21 cellular contexts compared by ENCODE assay signal in the genomic region with DNA sequence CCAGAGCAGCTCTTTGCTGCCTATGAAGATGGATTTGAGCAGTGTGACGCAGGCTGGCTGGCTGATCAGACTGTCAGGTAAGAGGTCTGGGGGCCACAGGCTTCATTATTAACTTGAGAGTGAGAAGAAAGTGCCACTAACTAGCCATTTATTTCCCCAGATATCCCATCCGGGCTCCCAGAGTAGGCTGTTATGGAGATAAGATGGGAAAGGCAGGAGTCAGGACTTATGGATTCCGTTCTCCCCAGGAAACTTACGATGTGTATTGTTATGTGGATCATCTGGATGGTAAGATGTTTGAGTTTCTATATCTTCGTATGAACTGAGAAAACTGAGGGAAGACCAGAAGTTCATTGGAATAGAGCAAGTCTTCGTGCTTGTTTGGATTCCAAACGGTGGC. TPM values are rescaled to one million over a fixed set of nuclear protein-coding genes. Genes with fewer than 3 reads are reported as not detected.
DNase-seq lines count a peak whose midpoint lies in the region; ATAC-seq, FAIRE-seq and TF ChIP-seq lines count a peak whose summit lies in the region.
"Had no signal": no experiment of that assay in that cellular context is flagged by ENCODE, and none has a peak within 500 bp of the region (broad histone marks: within the 10 kb centered on the region; RNA-seq: fewer than 3 reads in every experiment).

No MANE protein-coding gene starts in this region.

- DNase-seq in A549 (ENCODE audit: low read depth in 1 of 2, low spot score in 1 of 2) (no peak), nephron progenitor cell (no peak), T-helper 17 cell (no peak), epidermal melanocyte (ENCODE audit: insufficient read length, low spot score) (no peak), midbrain (lab: John Stamatoyannopoulos, UW) (no peak)
- DNase-seq in stimulated activated CD4-positive, alpha-beta T cell treated with anti-CD3 and anti-CD28 coated beads, Interleukin-4, amount 100 ng/mL, for 4 hours, result no peak
- DNase-seq: 8988T; AML-193; C1 segment of cervical spinal cord; CD8-positive, alpha-beta memory T cell; NCI-H1105; NCI-H146; NCI-H2029; NCI-H524; NCI-H82; Peyer's patch had no signal

- no peak for ATAC-seq in A549
- no peak for ATAC-seq in T-helper 17 cell
- ATAC-seq: SK-N-SH treated with all-trans-retinoic acid at 6 μM for 48 hours had no signal

- H3K9me3 ChIP-seq in A549 (no peaks in the 10 kb centered on the region), HUES64 (ENCODE audit: insufficient read depth, low read depth, low read length) (no peaks in the 10 kb centered on the region), T-helper 17 cell (ENCODE audit: control insufficient read depth, low read length, poor library complexity, severe bottlenecking) (no peaks in the 10 kb centered on the region)
- H3K9me3 ChIP-seq: Peyer's patch had no signal

- H3K9ac ChIP-seq in HUES64 (ENCODE audit: low read depth, low read length), result no peak overlapping the region
- H3K9ac ChIP-seq: KMS-11 had no signal

- CTCF ChIA-PET in A549 (lab: Yijun Ruan, JAX), result no interaction called here

- peaks cover 15% of the 10 kb centered on the region for H3K36me3 Mint-ChIP-seq in dendritic cell treated with granulocyte-macrophage colony-stimulating factor and Interleukin-4, amounts not matched to agents 40 ng/mL and 50 ng/mL, for 4 days (ENCODE audit: low read depth)
- H3K36me3 Mint-ChIP-seq in nephron progenitor cell (ENCODE audit: low read depth), result peaks cover 92% of the 10 kb centered on the region
- no peaks in the 10 kb centered on the region for H3K36me3 Mint-ChIP-seq in T-helper 17 cell (ENCODE audit: low read depth)
- H3K36me3 Mint-ChIP-seq: CD8-positive, alpha-beta memory T cell had no signal

- POLR2A ChIA-PET in A549 (lab: Yijun Ruan, JAX), result no interaction called here

- TF ChIP-seq POLR2A in A549 (IDR thresholded peaks at IDR 0.05; ENCODE audit: low read length), result no peak

- no peak overlapping the region for H3K27ac ChIP-seq in A549
- H3K27ac ChIP-seq in HUES64 (ENCODE audit: low read depth, low read length), result peak overlapping the region; percentile 42; the same call in 1 of the 2 replicates
- H3K27ac ChIP-seq: KMS-11, Peyer's patch had no signal

- no peaks in the 10 kb centered on the region for H3K27me3 ChIP-seq in HUES64 (ENCODE audit: insufficient read depth, low read length)
- H3K27me3 ChIP-seq: Peyer's patch had no signal

- FAIRE-seq in A549 (lab: Jason Lieb, UNC), result no peak
- FAIRE-seq: G401.6 had no signal

- no peaks in the 10 kb centered on the region for H3K27me3 Mint-ChIP-seq in dendritic cell treated with granulocyte-macrophage colony-stimulating factor and Interleukin-4, amounts not matched to agents 40 ng/mL and 50 ng/mL, for 4 days
- H3K27me3 Mint-ChIP-seq in nephron progenitor cell (ENCODE audit: low read depth, poor library complexity), result no peaks in the 10 kb centered on the region
- peaks cover 37% of the 10 kb centered on the region for H3K27me3 Mint-ChIP-seq in T-helper 17 cell

- TF ChIP-seq CTCF in A549 (IDR thresholded peaks at IDR 0.05) (no peak), nephron progenitor cell (IDR thresholded peaks at IDR 0.05) (no peak)

- 0 out of 3 replicates have a peak overlapping the region, but pooled peaks have one; percentile 10 for H3K4me2 ChIP-seq in A549
- H3K4me2 ChIP-seq: KMS-11 had no signal

- H3K9me3 Mint-ChIP-seq in dendritic cell treated with granulocyte-macrophage colony-stimulating factor and Interleukin-4, amounts not matched to agents 40 ng/mL and 50 ng/mL, for 4 days, result no peaks in the 10 kb centered on the region
- H3K9me3 Mint-ChIP-seq in nephron progenitor cell, result no peaks in the 10 kb centered on the region

- H3K4me1 Mint-ChIP-seq in dendritic cell treated with granulocyte-macrophage colony-stimulating factor and Interleukin-4, amounts not matched to agents 40 ng/mL and 50 ng/mL, for 4 days (ENCODE audit: low read depth), result peaks cover 23% of the 10 kb centered on the region
- H3K4me1 Mint-ChIP-seq in nephron progenitor cell (no peaks in the 10 kb centered on the region), T-helper 17 cell (no peaks in the 10 kb centered on the region)
- H3K4me1 Mint-ChIP-seq: CD8-positive, alpha-beta memory T cell had no signal

- H3K4me1 ChIP-seq in A549 (peaks cover 25% of the 10 kb centered on the region), HUES64 (ENCODE audit: insufficient read depth, low read length) (peaks cover 41% of the 10 kb centered on the region)
- H3K4me1 ChIP-seq: Peyer's patch had no signal

- peak overlapping the region; percentile 28 for H3K27ac Mint-ChIP-seq in dendritic cell treated with granulocyte-macrophage colony-stimulating factor and Interleukin-4, amounts not matched to agents 40 ng/mL and 50 ng/mL, for 4 days
- H3K27ac Mint-ChIP-seq in nephron progenitor cell (peak overlapping the region; percentile 37), T-helper 17 cell (no peak overlapping the region)
- H3K27ac Mint-ChIP-seq: CD8-positive, alpha-beta memory T cell had no signal

- H3K4me3 ChIP-seq in A549, result no peak overlapping the region
- no peak overlapping the region for H3K4me3 ChIP-seq in HUES64 (ENCODE audit: low read length)
- H3K4me3 ChIP-seq: Peyer's patch had no signal

- intact Hi-C loops in dendritic cell treated with granulocyte-macrophage colony-stimulating factor and Interleukin-4, amounts not matched to agents 40 ng/mL and 50 ng/mL, for 4 days (cut with micrococcal nuclease), result no loop called here

- peaks cover 100% of the 10 kb centered on the region for H3K36me3 ChIP-seq in HUES64 (ENCODE audit: insufficient read depth, low read length)
- H3K36me3 ChIP-seq: Peyer's patch had no signal

- no peak overlapping the region for H3K4me3 Mint-ChIP-seq in dendritic cell treated with granulocyte-macrophage colony-stimulating factor and Interleukin-4, amounts not matched to agents 40 ng/mL and 50 ng/mL, for 4 days
- H3K4me3 Mint-ChIP-seq in nephron progenitor cell (no peak overlapping the region), T-helper 17 cell (no peak overlapping the region)
- H3K4me3 Mint-ChIP-seq: CD8-positive, alpha-beta memory T cell had no signal

- no peak for TF ChIP-seq EP300 in A549 (IDR thresholded peaks at IDR 0.05)

- TF ChIP-seq RAD21 in A549 (conservative IDR thresholded peaks at IDR 0.05 in 1 of 2, IDR thresholded peaks at IDR 0.05 in 1 of 2), result no peak

- WGBS in A549 (ENCODE audit: missing lambda C conversion rate), result 60% methylated on average over 6 of the region's 7 CpGs
- 75% methylated on average over 7 of the region's 7 CpGs for WGBS in HUES64

TF ChIP-seq in A549, 52 proteins besides CTCF, POLR2A, EP300 and RAD21:
- no peak for TF ChIP-seq SMC3 (IDR thresholded peaks at IDR 0.05)
- no peak for TF ChIP-seq RCOR1 (IDR thresholded peaks at IDR 0.05; ENCODE audit: low read depth, low read length)
- TF ChIP-seq GATA3 (IDR thresholded peaks at IDR 0.05; ENCODE audit: borderline replicate concordance), result no peak
- no peak for TF ChIP-seq KDM5A (IDR thresholded peaks at IDR 0.05)
- no peak for TF ChIP-seq MAFK (IDR thresholded peaks at IDR 0.05; ENCODE audit: partially characterized antibody)
- TF ChIP-seq NFE2L2 (conservative IDR thresholded peaks at IDR 0.05; ENCODE audit: low read length), result no peak
- TF ChIP-seq PHF8 (IDR thresholded peaks at IDR 0.05; ENCODE audit: borderline replicate concordance, low read depth), result no peak
- TF ChIP-seq JUN (IDR thresholded peaks at IDR 0.05), result no peak
- TF ChIP-seq ZFP36 (IDR thresholded peaks at IDR 0.05; ENCODE audit: borderline replicate concordance, partially characterized antibody), result no peak
- TF ChIP-seq MYC (IDR thresholded peaks at IDR 0.05; ENCODE audit: borderline replicate concordance, low read length), result no peak
- TF ChIP-seq TFCP2L1 (CRISPR knock-in tag; IDR thresholded peaks at IDR 0.05), result no peak
- TF ChIP-seq, protein P1, sequence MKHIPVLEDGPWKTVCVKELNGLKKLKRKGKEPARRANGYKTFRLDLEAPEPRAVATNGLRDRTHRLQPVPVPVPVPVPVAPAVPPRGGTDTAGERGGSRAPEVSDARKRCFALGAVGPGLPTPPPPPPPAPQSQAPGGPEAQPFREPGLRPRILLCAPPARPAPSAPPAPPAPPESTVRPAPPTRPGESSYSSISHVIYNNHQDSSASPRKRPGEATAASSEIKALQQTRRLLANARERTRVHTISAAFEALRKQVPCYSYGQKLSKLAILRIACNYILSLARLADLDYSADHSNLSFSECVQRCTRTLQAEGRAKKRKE (CRISPR knock-in tag; IDR thresholded peaks at IDR 0.05; ENCODE audit: low read depth), result no peak

RNA-seq across cellular contexts. Expression of gene VCAN, which starts 22.1 kb away (rescaled TPM):
- polyA plus RNA-seq in A549 (2011; rRNA removed) (42.0 and 47.8 TPM in 2 replicates), A549 (2017; fragmentation: RNase III; extraction: RNeasy Plus Mini Kit Qiagen cat#74134 plus additional on column Dnase treatment) (20.1 to 26.0 TPM (median 21.1 TPM) in 3 replicates)
- 1.9 and 2.5 TPM in 2 replicates for polyA plus RNA-seq in A549 (2012; cell fraction: cytosol; rRNA removed)
- polyA plus RNA-seq in A549 (2012; cell fraction: nucleus; rRNA removed), result 11.0 and 11.6 TPM in 2 replicates
- polyA minus RNA-seq in A549 (2011; rRNA and poly(A)+ RNA removed), result 104 and 116 TPM in 2 replicates
- polyA plus RNA-seq in HUES64 (2013, experiment 1 of 2), result 165 TPM
- polyA plus RNA-seq in HUES64 (2013, experiment 2 of 2), result 148 TPM
- total RNA-seq in T-helper 17 cell, result 10 to 100 TPM in 1 of 2 donors, 1 to 10 TPM in 1; 8.0 to 34.2 TPM
- polyA plus RNA-seq: CD8-positive, alpha-beta memory T cell had no signal
